In genomic region chrX:130055103-130055502, GRCh38 we compare ENCODE assay signal across 12 cellular contexts. TPM values are rescaled to one million over a fixed set of nuclear protein-coding genes. Genes with fewer than 3 reads are reported as not detected.
DNase-seq lines count a peak whose midpoint lies in the region; ATAC-seq, FAIRE-seq and TF ChIP-seq lines count a peak whose summit lies in the region.
"Had no signal": no experiment of that assay in that cellular context is flagged by ENCODE, and none has a peak within 500 bp of the region (broad histone marks: within the 10 kb centered on the region; RNA-seq: fewer than 3 reads in every experiment).

No MANE protein-coding gene starts in this region.

- H3K27me3 ChIP-seq in NT2/D1 (ENCODE audit: insufficient read depth, insufficient read length) (peaks cover 7% of the 10 kb centered on the region), small intestine (ENCODE audit: control insufficient read depth in 2 of 2, insufficient read depth in 2 of 2, low read length in 2 of 2) (no peaks in the 10 kb centered on the region)

- intact Hi-C loops in natural killer cell (cut with micrococcal nuclease): no loop called here

- peak overlapping the region in 1 of 2 donors; percentile 4 for H3K27ac ChIP-seq in small intestine (ENCODE audit: low read depth in 1 of 2, low read length in 1 of 2)

- no peak overlapping the region for H3K27ac Mint-ChIP-seq in natural killer cell
- H3K27ac Mint-ChIP-seq: naive B cell had no signal

- H3K4me3 ChIP-seq in NT2/D1 (ENCODE audit: insufficient read length, low read depth) (no peak overlapping the region), fibroblast of mammary gland (ENCODE audit: control insufficient read depth, low read depth, low read length) (no peak overlapping the region), small intestine (ENCODE audit: low read depth in 1 of 2, low read length in 2 of 2) (no peak overlapping the region)

- H3K4me3 Mint-ChIP-seq in natural killer cell: no peak overlapping the region
- H3K4me3 Mint-ChIP-seq: IgD-negative memory B cell had no signal

- peak overlapping the region; percentile 32 for H3K9ac ChIP-seq in NT2/D1 (ENCODE audit: insufficient read length, low read depth)

- TF ChIP-seq CTCF in fibroblast of mammary gland (conservative IDR thresholded peaks at IDR 0.05; ENCODE audit: control insufficient read depth, insufficient read depth, low read depth, low read length) (no peak), natural killer cell (IDR thresholded peaks at IDR 0.05) (no peak)

- no peak for ATAC-seq in natural killer cell
- no peak for ATAC-seq in GM18861 (IDR thresholded peaks at IDR 0.05; ENCODE audit: unreplicated experiment)

- no peaks in the 10 kb centered on the region for H3K36me3 Mint-ChIP-seq in natural killer cell
- H3K36me3 Mint-ChIP-seq: naive B cell had no signal

- DNase-seq in AG08396 (ENCODE audit: low spot score) (peak; percentile 72), NT2/D1 (ENCODE audit: low read depth, low spot score) (no peak), fibroblast of mammary gland (ENCODE audit: low read depth) (peak; percentile 35), myocyte (ENCODE audit: low read depth) (peak; percentile 69), natural killer cell (no peak), NCI-H1694 treated with DMSO at 0.1 percent for 48 hours (lab: John Stamatoyannopoulos, UW) (no peak), small intestine (no peak)
- DNase-seq: naive B cell, NCI-H1694, SHP77 treated with DMSO at 0.1 percent for 48 hours had no signal

- H3K9me3 ChIP-seq in NT2/D1 (ENCODE audit: insufficient read depth, low read length) (no peaks in the 10 kb centered on the region), small intestine (ENCODE audit: control insufficient read depth, low read depth) (no peaks in the 10 kb centered on the region)

- no peaks in the 10 kb centered on the region for H3K27me3 Mint-ChIP-seq in natural killer cell (ENCODE audit: low read depth in 2 of 2)
- H3K27me3 Mint-ChIP-seq: IgD-negative memory B cell, naive B cell had no signal

- no peaks in the 10 kb centered on the region for H3K4me1 Mint-ChIP-seq in natural killer cell

- no peaks in the 10 kb centered on the region for H3K9me3 Mint-ChIP-seq in natural killer cell
- H3K9me3 Mint-ChIP-seq: IgD-negative memory B cell, naive B cell had no signal

- no peak for FAIRE-seq in small intestine (lab: Jason Lieb, UNC)

- WGBS in small intestine, 3 donors: 59 to 79% (median 72%) methylated on average over 11 of the region's 11 CpGs

- H3K4me1 ChIP-seq in NT2/D1 (ENCODE audit: insufficient read depth, insufficient read length) (no peaks in the 10 kb centered on the region), small intestine (ENCODE audit: control insufficient read depth in 2 of 2, insufficient read depth in 1 of 2, low read depth in 1 of 2, low read length in 1 of 2) (no peaks in the 10 kb centered on the region)

- H3K36me3 ChIP-seq in NT2/D1 (ENCODE audit: insufficient read depth, insufficient read length, low read length) (peaks cover 9% of the 10 kb centered on the region), small intestine (ENCODE audit: control insufficient read depth in 2 of 2, insufficient read depth in 2 of 2, low read length in 2 of 2) (peaks cover 0 to 3% of the 10 kb centered on the region in 2 donors)

RNA-seq across cellular contexts. Expression of gene ELF4, which starts 55.2 kb away (rescaled TPM):
- total RNA-seq in myocyte (7.6 and 9.2 TPM in 2 replicates), natural killer cell (100 to 1,000 TPM in 1 of 3 donors, 10 to 100 TPM in 2; 83.3 to 105 (median 98.7) TPM)
- 8.7 TPM for polyA plus RNA-seq in myocyte (2012)
- polyA plus RNA-seq in small intestine: 10 to 100 TPM; 10.4 to 13.8 (median 13.6) TPM

Comparison
In these comparisons a context has a peak if more than half of its experiments do, and no peak if none do; other contexts are left out.
1. DNase-seq: peak in AG08396 (single experiment), fibroblast of mammary gland (single experiment) and myocyte (single experiment); none in NT2/D1 (single experiment), natural killer cell (single experiment), NCI-H1694 treated with DMSO at 0.1 percent for 48 hours (single experiment) and small intestine (single experiment).